ENCODE assay signal across 8 cellular contexts in the genomic region with DNA sequence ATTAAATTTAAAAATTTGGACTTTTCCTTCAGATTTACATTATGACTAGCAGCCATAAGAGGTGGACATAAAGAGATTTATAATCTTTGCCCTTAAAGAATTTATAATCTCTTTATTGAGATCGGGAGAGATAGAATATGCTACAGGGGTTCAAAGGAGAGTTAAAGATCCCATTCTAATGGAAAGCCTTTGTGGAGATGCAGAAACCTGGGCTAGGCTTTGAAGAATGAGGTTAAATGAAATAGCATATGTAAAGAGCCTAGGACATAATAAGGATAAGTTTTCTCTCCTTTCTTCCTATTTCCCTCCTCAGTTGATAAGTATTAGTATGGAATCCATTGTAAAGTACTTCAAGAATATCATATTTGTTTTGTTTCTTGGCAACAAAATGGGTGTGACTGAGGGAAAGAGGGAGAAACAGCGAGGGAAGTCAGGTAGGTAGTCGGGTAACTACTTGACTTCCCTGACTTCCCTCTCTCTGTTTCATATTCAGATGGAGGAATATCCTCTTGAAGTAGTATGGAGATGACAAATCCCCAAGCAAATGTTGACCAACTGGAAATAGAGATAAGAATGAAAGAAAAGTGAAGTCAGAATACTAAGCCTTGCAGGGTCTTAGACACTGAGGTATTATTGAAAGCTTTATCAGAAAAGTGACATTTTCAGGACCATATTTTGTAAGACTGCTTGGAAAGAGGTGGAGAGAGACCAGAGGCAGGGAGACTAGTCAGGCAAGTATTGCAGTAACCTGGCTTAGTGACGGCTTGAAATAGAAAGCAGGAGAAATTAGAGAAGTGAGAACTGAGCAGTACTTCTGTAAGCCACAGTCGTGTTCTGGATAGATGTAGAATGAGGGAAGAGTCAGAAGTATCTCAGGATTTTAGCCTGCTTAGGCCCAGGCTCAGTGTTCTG.
DNase-seq lines count a peak whose midpoint lies in the region; ATAC-seq lines count a peak whose summit lies in the region.

No MANE protein-coding gene starts in this region.

- peak overlapping the region; percentile 14; the same call in 1 of the 2 replicates for H3K9ac ChIP-seq in ES-I3 (ENCODE audit: low read depth, low read length)
- H3K9ac ChIP-seq in HUES48 (ENCODE audit: low read depth, low read length) = no peak overlapping the region

- peaks cover 16 to 19% of the 10 kb centered on the region in 2 donors for H3K4me1 Mint-ChIP-seq in stimulated activated naive B cell treated with anti-CD40 and anti-IgM and Interleukin-4, amounts not matched to agents 10 μg/mL and 1 μg/mL and 100 μg/mL, for 72 hours

- H3K36me3 ChIP-seq in ES-I3 (ENCODE audit: insufficient read depth, low read length) (no peaks in the 10 kb centered on the region), HUES48 (ENCODE audit: control insufficient read depth, insufficient read depth, low read length) (no peaks in the 10 kb centered on the region)

- H3K27ac ChIP-seq in HUES48 (ENCODE audit: low read depth, low read length) = peak overlapping the region; percentile 76
- no peak overlapping the region for H3K27ac ChIP-seq in caudate nucleus (ENCODE audit: low read depth, low read length)

- H3K27ac Mint-ChIP-seq in stimulated activated naive B cell treated with anti-CD40 and anti-IgM and Interleukin-4, amounts not matched to agents 10 μg/mL and 1 μg/mL and 100 μg/mL, for 72 hours = peak overlapping the region; percentile 32

- no peaks in the 10 kb centered on the region for H3K27me3 Mint-ChIP-seq in stimulated activated naive B cell treated with anti-CD40 and anti-IgM and Interleukin-4, amounts not matched to agents 10 μg/mL and 1 μg/mL and 100 μg/mL, for 72 hours

- peak overlapping the region; percentile 24; the same call in 1 of the 2 replicates for H3K4me3 ChIP-seq in HUES48 (ENCODE audit: low read depth, low read length)

- H3K9me3 Mint-ChIP-seq in stimulated activated naive B cell treated with anti-CD40 and anti-IgM and Interleukin-4, amounts not matched to agents 10 μg/mL and 1 μg/mL and 100 μg/mL, for 72 hours = no peaks in the 10 kb centered on the region

- no peaks in the 10 kb centered on the region for H3K27me3 ChIP-seq in HUES48 (ENCODE audit: control insufficient read depth, insufficient read depth, low read length)

- H3K4me3 Mint-ChIP-seq in stimulated activated naive B cell treated with anti-CD40 and anti-IgM and Interleukin-4, amounts not matched to agents 10 μg/mL and 1 μg/mL and 100 μg/mL, for 72 hours = no peak overlapping the region

- H3K36me3 Mint-ChIP-seq in stimulated activated naive B cell treated with anti-CD40 and anti-IgM and Interleukin-4, amounts not matched to agents 10 μg/mL and 1 μg/mL and 100 μg/mL, for 72 hours = peaks cover 1 to 4% of the 10 kb centered on the region in 2 donors

- H3K4me1 ChIP-seq in ES-I3 (ENCODE audit: insufficient read depth, low read length) = peaks cover 41% of the 10 kb centered on the region
- H3K4me1 ChIP-seq in HUES48 (ENCODE audit: control insufficient read depth, insufficient read depth, low read length) = peaks cover 70% of the 10 kb centered on the region

- peak; percentile 2 for DNase-seq in stimulated activated naive B cell treated with anti-CD40 and anti-IgM and Interleukin-4, amounts not matched to agents 10 μg/mL and 1 μg/mL and 100 μg/mL, for 72 hours
- DNase-seq in caudate nucleus (lab: John Stamatoyannopoulos, UW) (no peak), germinal center (ENCODE audit: low spot score) (no peak), NCI-H2196 treated with DMSO at 0.1 percent for 48 hours (lab: John Stamatoyannopoulos, UW; ENCODE audit: unreplicated experiment) (no peak)

- H3K9me3 ChIP-seq in ES-I3 (ENCODE audit: control insufficient read depth, insufficient read depth, low read length) (no peaks in the 10 kb centered on the region), HUES48 (ENCODE audit: control insufficient read depth, insufficient read depth, low read length) (no peaks in the 10 kb centered on the region)

- ATAC-seq in GM21529 (IDR thresholded peaks at IDR 0.05; ENCODE audit: unreplicated experiment) (peak; percentile 91), esophagus mucosa (peak; percentile 78)
- ATAC-seq in stimulated activated naive B cell treated with anti-CD40 and anti-IgM and Interleukin-4, amounts not matched to agents 10 μg/mL and 1 μg/mL and 100 μg/mL, for 72 hours (replicated peaks) = peak; percentile 98 to 99
